ENCODE assay signal across 25 cellular contexts in the genomic region with DNA sequence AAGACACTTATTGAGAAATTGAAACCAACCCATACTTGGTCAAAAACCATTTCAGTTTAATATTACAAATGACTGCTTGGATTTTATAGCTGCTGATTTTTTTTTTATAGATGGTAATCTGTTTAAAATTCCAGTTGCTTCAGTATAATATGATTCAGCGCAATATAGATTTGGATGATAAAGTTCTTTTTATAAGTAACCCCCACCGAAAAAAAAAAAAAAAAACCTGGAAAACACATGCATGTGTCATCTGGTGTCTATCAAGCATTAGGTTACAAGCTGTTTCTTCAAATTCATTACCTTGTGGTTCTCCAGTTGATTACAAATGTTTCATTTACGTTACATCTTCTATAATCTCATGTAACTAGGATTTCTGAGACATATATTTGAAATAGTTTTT.
"Had no signal": no experiment of that assay in that cellular context is flagged by ENCODE, and none has a peak within 500 bp of the region (broad histone marks: within the 10 kb centered on the region; RNA-seq: fewer than 3 reads in every experiment).

No MANE protein-coding gene starts in this region.

- H3K4me3 Mint-ChIP-seq: mesothelial cell of epicardium; naive B cell; natural killer cell treated with Interleukin-12 subunit alpha and Interleukin-12 subunit beta and Interleukin-15 and Interleukin-18, amount 100 ng/mL, for 72 hours; stimulated activated memory B cell treated with anti-CD40 and anti-IgM and Interleukin-4, amounts not matched to agents 10 μg/mL and 1 μg/mL and 100 μg/mL, for 72 hours; stimulated activated naive CD8-positive, alpha-beta T cell treated with anti-CD3 and anti-CD28 coated beads, Interleukin-15, amount 100 ng/mL, for 72 hours had no signal

- H3K9me3 Mint-ChIP-seq: mesothelial cell of epicardium had no signal

- ATAC-seq: left cardiac atrium; left lung; lower lobe of right lung; natural killer cell treated with Interleukin-12 subunit alpha and Interleukin-12 subunit beta and Interleukin-15 and Interleukin-18, amount 100 ng/mL, for 72 hours; right lobe of liver; stimulated activated memory B cell treated with anti-CD40 and anti-IgM and Interleukin-4, amounts not matched to agents 10 μg/mL and 1 μg/mL and 100 μg/mL, for 72 hours; stimulated activated naive CD8-positive, alpha-beta T cell treated with anti-CD3 and anti-CD28 coated beads, Interleukin-15, amount 100 ng/mL, for 72 hours had no signal

- H3K36me3 Mint-ChIP-seq: mesothelial cell of epicardium; naive B cell; stimulated activated memory B cell treated with anti-CD40 and anti-IgM and Interleukin-4, amounts not matched to agents 10 μg/mL and 1 μg/mL and 100 μg/mL, for 72 hours had no signal

- H3K27ac ChIP-seq: left lung, lower lobe of right lung, ovary, right atrium auricular region, right lobe of liver, transverse colon, upper lobe of left lung, vagina had no signal

- H3K9me3 ChIP-seq: left lung, lower lobe of right lung, ovary, right atrium auricular region, right lobe of liver, transverse colon, upper lobe of left lung, vagina had no signal

- H3K27me3 ChIP-seq: left lung, ovary, right atrium auricular region, right lobe of liver, transverse colon, upper lobe of left lung, vagina had no signal

- H3K27ac Mint-ChIP-seq: mesothelial cell of epicardium; naive B cell; natural killer cell treated with Interleukin-12 subunit alpha and Interleukin-12 subunit beta and Interleukin-15 and Interleukin-18, amount 100 ng/mL, for 72 hours; progenitor cell of endocrine pancreas; stimulated activated memory B cell treated with anti-CD40 and anti-IgM and Interleukin-4, amounts not matched to agents 10 μg/mL and 1 μg/mL and 100 μg/mL, for 72 hours; stimulated activated naive CD8-positive, alpha-beta T cell treated with anti-CD3 and anti-CD28 coated beads, Interleukin-15, amount 100 ng/mL, for 72 hours had no signal

- H3K27me3 Mint-ChIP-seq: naive B cell; natural killer cell treated with Interleukin-12 subunit alpha and Interleukin-12 subunit beta and Interleukin-15 and Interleukin-18, amount 100 ng/mL, for 72 hours; progenitor cell of endocrine pancreas; stimulated activated memory B cell treated with anti-CD40 and anti-IgM and Interleukin-4, amounts not matched to agents 10 μg/mL and 1 μg/mL and 100 μg/mL, for 72 hours; stimulated activated naive CD8-positive, alpha-beta T cell treated with anti-CD3 and anti-CD28 coated beads, Interleukin-15, amount 100 ng/mL, for 72 hours had no signal

- H3K36me3 ChIP-seq: left lung, lower lobe of right lung, ovary, right atrium auricular region, right lobe of liver, transverse colon, upper lobe of left lung, vagina had no signal

- H3K4me1 ChIP-seq: left lung, lower lobe of right lung, right atrium auricular region, transverse colon, upper lobe of left lung, vagina had no signal

- H3K4me1 Mint-ChIP-seq: naive B cell; stimulated activated memory B cell treated with anti-CD40 and anti-IgM and Interleukin-4, amounts not matched to agents 10 μg/mL and 1 μg/mL and 100 μg/mL, for 72 hours; stimulated activated naive CD8-positive, alpha-beta T cell treated with anti-CD3 and anti-CD28 coated beads, Interleukin-15, amount 100 ng/mL, for 72 hours had no signal

- DNase-seq: kidney glomerular epithelial cell; left cardiac atrium; left lung; lower lobe of right lung; mammary epithelial cell; mesenchymal stem cell; naive B cell; ovary; right lobe of liver; stimulated activated CD4-positive, alpha-beta T cell treated with anti-CD3 and anti-CD28 coated beads, Interleukin-1b, Interleukin-23, amount 100 ng/mL, for 48 hours; stimulated activated CD4-positive, alpha-beta T cell treated with anti-CD3 and anti-CD28 coated beads, Interleukin-2, amount 100 ng/mL, for 48 hours; stimulated activated CD4-positive, alpha-beta T cell treated with anti-CD3 and anti-CD28 coated beads, Interleukin-4, amount 100 ng/mL, for 4 hours; stimulated activated CD8-positive, alpha-beta memory T cell treated with anti-CD3 and anti-CD28 coated beads, Interleukin-4, amount 100 ng/mL, for 48 hours; stimulated activated naive CD4-positive, alpha-beta T cell treated with Interleukin-2 at 50 U/mL for 16 hours; stimulated activated naive CD8-positive, alpha-beta T cell treated with anti-CD3 and anti-CD28 coated beads, Interleukin-15, amount 100 ng/mL, for 72 hours; substantia nigra; transverse colon; upper lobe of left lung had no signal

- H3K4me3 ChIP-seq: left lung, lower lobe of right lung, ovary, right atrium auricular region, right lobe of liver, smooth muscle cell, transverse colon, upper lobe of left lung, vagina had no signal
